Comparison of ENCODE assay signal across 17 cellular contexts in the genomic region with DNA sequence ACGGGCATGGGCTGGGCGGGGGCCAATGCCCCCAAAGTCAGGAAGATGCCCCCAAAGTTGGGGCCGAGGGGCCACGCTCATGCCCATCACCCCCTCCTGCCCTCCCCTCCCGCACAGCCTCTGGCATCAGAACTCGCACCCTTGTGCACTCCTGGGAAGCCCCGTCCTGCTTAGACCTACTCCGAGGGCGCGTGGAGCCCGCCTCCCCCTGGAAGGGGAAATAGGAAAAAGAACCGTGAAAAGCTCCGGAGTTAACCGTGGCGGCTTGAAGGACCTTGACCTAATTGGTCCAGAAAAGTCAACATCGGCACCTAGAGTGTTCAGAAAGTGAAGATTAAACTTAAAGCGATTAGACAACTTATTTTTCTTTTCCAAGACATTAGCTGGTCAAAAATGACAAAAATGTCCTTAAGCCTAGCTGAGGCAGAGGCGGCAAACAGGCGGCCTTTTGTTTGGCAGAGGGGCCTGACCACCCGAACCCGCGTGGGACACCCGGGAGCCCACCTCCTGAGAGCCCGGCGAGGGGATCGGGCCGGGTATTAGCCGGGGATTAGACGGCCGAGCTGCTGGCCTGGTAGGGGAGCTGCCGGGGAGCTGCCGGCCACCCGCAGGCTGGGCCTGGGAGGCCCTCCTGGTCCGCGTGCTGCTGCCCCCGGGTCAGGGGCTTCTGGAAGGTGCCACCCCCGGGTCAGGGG.
DNase-seq lines count a peak whose midpoint lies in the region; ATAC-seq, FAIRE-seq and TF ChIP-seq lines count a peak whose summit lies in the region.
"Had no signal": no experiment of that assay in that cellular context is flagged by ENCODE, and none has a peak within 500 bp of the region (broad histone marks: within the 10 kb centered on the region; RNA-seq: fewer than 3 reads in every experiment).

No MANE protein-coding gene starts in this region.

- no peak for TF ChIP-seq EP300 in HepG2 (IDR thresholded peaks at IDR 0.05; ENCODE audit: low read depth in 2 of 2, low read length in 2 of 2)
- TF ChIP-seq EP300 in HepG2 (CRISPR knock-in tag; IDR thresholded peaks at IDR 0.05; ENCODE audit: borderline replicate concordance): no peak
- no peak for TF ChIP-seq EP300 in transverse colon (IDR thresholded peaks at IDR 0.05; ENCODE audit: low read depth)

- WGBS in HepG2 (ENCODE audit: low lambda C conversion rate): 41% methylated on average over 24 of the region's 37 CpGs
- 36% methylated on average over 8 of the region's 37 CpGs for WGBS in right lobe of liver (ENCODE audit: insufficient coverage, low coverage, low lambda C conversion rate, missing lambda C conversion rate)
- WGBS in aorta, 2 donors: 21 to 27% methylated on average over 35 to 37 of the region's 37 CpGs
- WGBS in transverse colon (ENCODE audit: low coverage in 1 of 2), 2 donors: 90 to 93% methylated on average over 3 to 37 of the region's 37 CpGs

- no peaks in the 10 kb centered on the region for H3K36me3 ChIP-seq in HepG2 (replicated peaks in 1 of 2; ENCODE audit: control insufficient read depth in 1 of 2, insufficient read depth in 2 of 2, low read length in 2 of 2)
- H3K36me3 ChIP-seq in right lobe of liver: no peaks in the 10 kb centered on the region
- no peaks in the 10 kb centered on the region for H3K36me3 ChIP-seq in aorta (ENCODE audit: control insufficient read depth in 1 of 2, insufficient read depth in 2 of 2, low read length in 1 of 2)
- no peaks in the 10 kb centered on the region for H3K36me3 ChIP-seq in transverse colon
- H3K36me3 ChIP-seq: MG63 had no signal

- TF ChIP-seq POLR2A in HepG2 (IDR thresholded peaks at IDR 0.05; ENCODE audit: insufficient read depth in 1 of 2, low read depth in 2 of 2, low read length in 2 of 2) (no peak), right lobe of liver (IDR thresholded peaks at IDR 0.05) (no peak), transverse colon (IDR thresholded peaks at IDR 0.05) (no peak)

- H3K27ac ChIP-seq in HepG2 (ENCODE audit: extremely low read length, insufficient read depth, low read length) (peak overlapping the region; percentile 1), right lobe of liver (no peak overlapping the region), layer of hippocampus (ENCODE audit: low read depth, low read length) (peak overlapping the region; percentile 36), aorta (ENCODE audit: low read depth in 1 of 2, low read length in 2 of 2) (peak overlapping the region; percentile 33 to 76), transverse colon (no peak overlapping the region)
- H3K27ac ChIP-seq: 22Rv1, RWPE1 had no signal

- H3K27me3 ChIP-seq in HepG2 (ENCODE audit: control insufficient read depth in 1 of 2, insufficient read depth in 2 of 2, low read length in 2 of 2) (peaks cover 0 to 4% of the 10 kb centered on the region in 2 experiments; a peak in 2 of 5 replicates), right lobe of liver (no peaks in the 10 kb centered on the region), layer of hippocampus (ENCODE audit: control insufficient read depth, insufficient read depth, low read length) (peaks cover 2% of the 10 kb centered on the region), aorta (ENCODE audit: control insufficient read depth in 1 of 2, insufficient read depth in 2 of 2, low read length in 1 of 2) (no peaks in the 10 kb centered on the region), transverse colon (peaks cover 14% of the 10 kb centered on the region)
- H3K27me3 ChIP-seq: MG63 had no signal

- intact Hi-C loops in HepG2 (cut with micrococcal nuclease; ENCODE audit: unreplicated experiment) (no loop called here), right lobe of liver (cut with DNase I) (no loop called here), aorta (cut with DNase I) (loop anchor here in 1 of 2 donors (5.0 kb wide), 2 partner anchors 38 to 53 kb away; no protein-coding TSS in a partner anchor), transverse colon (cut with DNase I; ENCODE audit: low total_unique reads) (no loop called here)

- H2AFZ ChIP-seq in HepG2 (ENCODE audit: low read length): no peak overlapping the region

- no peak for TF ChIP-seq RAD21 in HepG2 (CRISPR knock-in tag; IDR thresholded peaks at IDR 0.05)

- H3K9ac ChIP-seq in HepG2 (ENCODE audit: insufficient read depth, low read depth, low read length): no peak overlapping the region

- BruUV-seq in HepG2 (replicated peaks; lab: Mats Ljungman, UMichigan): no TSS peak

- peak overlapping the region; percentile 49 for H3K4me2 ChIP-seq in HepG2 (ENCODE audit: low read depth, low read length)

- CTCF ChIA-PET in HepG2 (lab: Yijun Ruan, JAX; ENCODE audit: low intra/inter-chr PET ratio, low total read pairs): no interaction called here

- no peak for DNase-seq in HepG2 (ENCODE audit: low spot score)
- no peak for DNase-seq in right lobe of liver
- peak; percentile 97 for DNase-seq in retinal pigment epithelial cell (ENCODE audit: low read depth)
- DNase-seq in aorta: no peak
- DNase-seq in transverse colon: no peak
- DNase-seq in NCI-H82 treated with DMSO at 0.1 percent for 48 hours (lab: John Stamatoyannopoulos, UW; ENCODE audit: unreplicated experiment): no peak
- no peak for DNase-seq in NCI-H2171 (lab: John Stamatoyannopoulos, UW)
- DNase-seq: CD8-positive, alpha-beta T cell; GOT3; HFFc6; MG63; NCI-H1694 treated with DMSO at 0.1 percent for 48 hours; NCI-H446 treated with DMSO at 0.1 percent for 48 hours; OCI-M1 had no signal

- H3K9me3 ChIP-seq in HepG2 (ENCODE audit: low read length): no peaks in the 10 kb centered on the region
- no peaks in the 10 kb centered on the region for H3K9me3 ChIP-seq in right lobe of liver
- H3K9me3 ChIP-seq in aorta (ENCODE audit: control insufficient read depth, low read length): no peaks in the 10 kb centered on the region
- H3K9me3 ChIP-seq in transverse colon: no peaks in the 10 kb centered on the region
- H3K9me3 ChIP-seq: MG63 had no signal

- in situ Hi-C loops in HepG2 (cut with HindIII; ENCODE audit: extremely low pct_ligation_motif_present, low pct_unique_long_range_greater_than_20kb): no loop called here
- in situ Hi-C loops in transverse colon (cut with MboI; ENCODE audit: low pct_ligation_motif_present in 1 of 4, low pct_unique_long_range_greater_than_20kb in 1 of 4, low sequenced_read_pairs in 3 of 4): no loop called here

- H3K4me3 ChIP-seq in HepG2 (replicated peaks in 1 of 3; ENCODE audit: insufficient read depth in 1 of 3, low read depth in 2 of 3, low read length in 3 of 3) (peak overlapping the region in 1 of 3 experiments; percentile 27; a peak in 2 of 6 replicates), right lobe of liver (no peak overlapping the region), retinal pigment epithelial cell (ENCODE audit: low read length) (no peak overlapping the region), aorta (ENCODE audit: low read length in 2 of 2) (no peak overlapping the region), transverse colon (no peak overlapping the region)
- H3K4me3 ChIP-seq: MG63 had no signal

- POLR2A ChIA-PET in HepG2 (lab: Yijun Ruan, JAX): interaction anchor here (1.1 kb wide), 1 partner anchor 8 kb away, joined by 4 read pairs; no protein-coding TSS in a partner anchor

- peak; percentile 66 for FAIRE-seq in HepG2 (lab: Jason Lieb, UNC)

- TF ChIP-seq CTCF in HepG2 (CRISPR knock-in tag; IDR thresholded peaks at IDR 0.05) (no peak), right lobe of liver (IDR thresholded peaks at IDR 0.05) (no peak), retinal pigment epithelial cell (conservative IDR thresholded peaks at IDR 0.05; ENCODE audit: low read depth, low read length) (no peak), transverse colon (IDR thresholded peaks at IDR 0.05) (no peak)

- ATAC-seq in HepG2 (peak; percentile 12; the same call in 1 of the 3 replicates), right lobe of liver (no peak), aorta (ENCODE audit: low FRiP score) (peak; percentile 3)
- ATAC-seq: CD8-positive, alpha-beta T cell had no signal

- H3K4me1 ChIP-seq in HepG2 (ENCODE audit: insufficient read depth, low read length) (peaks cover 76% of the 10 kb centered on the region), right lobe of liver (no peaks in the 10 kb centered on the region), aorta (ENCODE audit: control insufficient read depth in 1 of 2, insufficient read depth in 2 of 2, low read length in 2 of 2) (peaks cover 3 to 14% of the 10 kb centered on the region in 2 donors), transverse colon (peaks cover 0 to 13% (median under 1%) of the 10 kb centered on the region in 4 donors)

- H4K20me1 ChIP-seq in HepG2 (ENCODE audit: insufficient read depth, low read length): no peaks in the 10 kb centered on the region

- no peaks in the 10 kb centered on the region for H3K79me2 ChIP-seq in HepG2 (ENCODE audit: insufficient read depth, low read length)

TF ChIP-seq in HepG2, 621 proteins besides CTCF, POLR2A, EP300 and RAD21 (continues in another document):
- TF ChIP-seq, protein P1, sequence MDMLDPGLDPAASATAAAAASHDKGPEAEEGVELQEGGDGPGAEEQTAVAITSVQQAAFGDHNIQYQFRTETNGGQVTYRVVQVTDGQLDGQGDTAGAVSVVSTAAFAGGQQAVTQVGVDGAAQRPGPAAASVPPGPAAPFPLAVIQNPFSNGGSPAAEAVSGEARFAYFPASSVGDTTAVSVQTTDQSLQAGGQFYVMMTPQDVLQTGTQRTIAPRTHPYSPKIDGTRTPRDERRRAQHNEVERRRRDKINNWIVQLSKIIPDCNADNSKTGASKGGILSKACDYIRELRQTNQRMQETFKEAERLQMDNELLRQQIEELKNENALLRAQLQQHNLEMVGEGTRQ (IDR thresholded peaks at IDR 0.05; ENCODE audit: low read depth, low read length): no peak
- TF ChIP-seq, protein P1 (CRISPR knock-in tag; IDR thresholded peaks at IDR 0.05; ENCODE audit: borderline replicate concordance): no peak
- no peak for TF ChIP-seq GTF2F1 (IDR thresholded peaks at IDR 0.05; ENCODE audit: low read length)
- no peak for TF ChIP-seq YEATS2 (CRISPR knock-in tag; IDR thresholded peaks at IDR 0.05; ENCODE audit: borderline replicate concordance)
- no peak for TF ChIP-seq TGIF2 (CRISPR knock-in tag; IDR thresholded peaks at IDR 0.05)
- TF ChIP-seq, protein P2, sequence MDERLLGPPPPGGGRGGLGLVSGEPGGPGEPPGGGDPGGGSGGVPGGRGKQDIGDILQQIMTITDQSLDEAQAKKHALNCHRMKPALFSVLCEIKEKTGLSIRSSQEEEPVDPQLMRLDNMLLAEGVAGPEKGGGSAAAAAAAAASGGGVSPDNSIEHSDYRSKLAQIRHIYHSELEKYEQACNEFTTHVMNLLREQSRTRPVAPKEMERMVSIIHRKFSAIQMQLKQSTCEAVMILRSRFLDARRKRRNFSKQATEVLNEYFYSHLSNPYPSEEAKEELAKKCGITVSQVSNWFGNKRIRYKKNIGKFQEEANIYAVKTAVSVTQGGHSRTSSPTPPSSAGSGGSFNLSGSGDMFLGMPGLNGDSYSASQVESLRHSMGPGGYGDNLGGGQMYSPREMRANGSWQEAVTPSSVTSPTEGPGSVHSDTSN (CRISPR knock-in tag; IDR thresholded peaks at IDR 0.05): no peak

Comparison
In these comparisons a context has a peak if more than half of its experiments do, and no peak if none do; other contexts are left out.
1. ATAC-seq: peak in HepG2 (single experiment) and aorta (single experiment); none in right lobe of liver (0 of 4).
2. H3K27ac ChIP-seq: peak in HepG2 (single experiment), layer of hippocampus (single experiment) and aorta (2 of 2); none in right lobe of liver (0 of 3) and transverse colon (0 of 4).